In genomic region chr18:47930086-47930843, GRCh38 we compare ENCODE assay signal across 8 cellular contexts. TPM values are rescaled to one million over a fixed set of nuclear protein-coding genes. Genes with fewer than 3 reads are reported as not detected.
A peak's percentile ranks its signal among the peaks of the same experiment; 100 is the strongest.
DNase-seq lines count a peak whose midpoint lies in the region; ATAC-seq lines count a peak whose summit lies in the region.

SMAD2 (minus strand) TSS chr18:47930659; CDS start chr18:47896756, 33,903 bp downstream.

- H2BK15ac ChIP-seq in mesendoderm (replicated peaks; ENCODE audit: low read depth), result no peak within 1 kb of the TSS

- no CpG with 5 or more reads among the region's 87 CpGs for WGBS in mesendoderm (ENCODE audit: extremely low coverage, insufficient coverage, low lambda C conversion rate)

- no peaks in the 10 kb centered on the region for H3K27me3 Mint-ChIP-seq in effector memory CD8-positive, alpha-beta T cell

- peak within 1 kb of the TSS; percentile 79 to 89 for H3K4me3 Mint-ChIP-seq in effector memory CD8-positive, alpha-beta T cell

- H4K8ac ChIP-seq in mesendoderm (ENCODE audit: low read depth, low read length), result peak within 1 kb of the TSS; percentile 67

- DNase-seq in AML-193 (lab: John Stamatoyannopoulos, UW) (peak; percentile 53 to 56), NCI-H82 treated with DMSO at 0.1 percent for 48 hours (lab: John Stamatoyannopoulos, UW; ENCODE audit: unreplicated experiment) (peak; percentile 64), mesendoderm (peak; percentile 97)
- peak; percentile 90 for DNase-seq in activated CD8-positive, alpha-beta memory T cell treated with anti-CD3 and anti-CD28 coated beads for 24 hours
- DNase-seq in effector memory CD8-positive, alpha-beta T cell, result peak; percentile 51 to 66 (median 62)
- peak; percentile 70 for DNase-seq in stimulated activated CD8-positive, alpha-beta memory T cell treated with anti-CD3 and anti-CD28 coated beads, Interleukin-12 subunit alpha, Interleukin-12 subunit beta, amount 100 ng/mL, for 4 hours (ENCODE audit: low read depth)

- peak within 1 kb of the TSS; percentile 91 for H3K4me3 ChIP-seq in mesendoderm (ENCODE audit: low read length)

- H3K9me3 Mint-ChIP-seq in effector memory CD8-positive, alpha-beta T cell, result no peaks in the 10 kb centered on the region

- H2BK120ac ChIP-seq in mesendoderm (ENCODE audit: low read depth, low read length), result peak within 1 kb of the TSS; percentile 98

- H3K4me1 ChIP-seq in mesendoderm (ENCODE audit: control insufficient read depth, low read depth, low read length), result peaks cover 20% of the 10 kb centered on the region

- H3K27me3 ChIP-seq in mesendoderm (ENCODE audit: insufficient read depth, low read length, poor library complexity), result no peaks in the 10 kb centered on the region

- peak within 1 kb of the TSS; percentile 100 for H3K27ac ChIP-seq in mesendoderm (ENCODE audit: low read depth, low read length)

- peaks cover 8% of the 10 kb centered on the region for H3K36me3 Mint-ChIP-seq in effector memory CD8-positive, alpha-beta T cell (ENCODE audit: insufficient read depth)

- peak within 1 kb of the TSS; percentile 86 to 88 for H3K27ac Mint-ChIP-seq in effector memory CD8-positive, alpha-beta T cell

- H3K9ac ChIP-seq in mesendoderm (ENCODE audit: low read length), result peak within 1 kb of the TSS; percentile 95

- no peak within 1 kb of the TSS for H4K5ac ChIP-seq in mesendoderm (ENCODE audit: low read length)

- H3K36me3 ChIP-seq in mesendoderm (ENCODE audit: control insufficient read depth, insufficient read depth, low read length), result no peaks in the 10 kb centered on the region

- H3K18ac ChIP-seq in mesendoderm (ENCODE audit: low read length), result peak within 1 kb of the TSS; percentile 100

- peak within 1 kb of the TSS; percentile 72 for H3K4me2 ChIP-seq in mesendoderm (ENCODE audit: low read length)

- peak within 1 kb of the TSS; percentile 95 for H3K23ac ChIP-seq in mesendoderm (ENCODE audit: low read length)

- ATAC-seq in GM19043 (IDR thresholded peaks at IDR 0.05; ENCODE audit: low read depth, unreplicated experiment) (peak; percentile 28), HG03439 (IDR thresholded peaks at IDR 0.05; ENCODE audit: unreplicated experiment) (peak; percentile 45)
- ATAC-seq in effector memory CD8-positive, alpha-beta T cell (replicated peaks), result peak; percentile 44

- H3K4ac ChIP-seq in mesendoderm (ENCODE audit: low read depth, low read length), result peak within 1 kb of the TSS; percentile 98

- H3K79me2 ChIP-seq in mesendoderm (ENCODE audit: control insufficient read depth, insufficient read depth, low read length), result peaks cover 41% of the 10 kb centered on the region

- H2BK5ac ChIP-seq in mesendoderm (ENCODE audit: low read length), result peak within 1 kb of the TSS; percentile 97

- peak within 1 kb of the TSS; percentile 99 for H3K56ac ChIP-seq in mesendoderm (ENCODE audit: low read length)

- no peaks in the 10 kb centered on the region for H3K79me1 ChIP-seq in mesendoderm (ENCODE audit: low read length)

- no peak within 1 kb of the TSS for H2AK5ac ChIP-seq in mesendoderm (ENCODE audit: low read length)

- peaks cover 38 to 40% of the 10 kb centered on the region in 2 donors for H3K4me1 Mint-ChIP-seq in effector memory CD8-positive, alpha-beta T cell (ENCODE audit: low read depth in 2 of 2)

RNA-seq across cellular contexts. Expression of gene SMAD2, which starts in this region (rescaled TPM):
- 51.5 TPM for polyA plus RNA-seq in mesendoderm (2013, experiment 1 of 2)
- polyA plus RNA-seq in mesendoderm (2013, experiment 2 of 2), result 53.8 TPM

Comparison
In these comparisons a context has a peak if more than half of its experiments do, and no peak if none do; other contexts are left out.
1. Peak in every context shown above with its lines: DNase-seq, ATAC-seq, H3K4me3 ChIP-seq and H3K27ac ChIP-seq.